Comparison of ENCODE assay signal across 13 cellular contexts in genomic region chr20:50416930-50417329, GRCh38.
DNase-seq lines count a peak whose midpoint lies in the region; ATAC-seq and TF ChIP-seq lines count a peak whose summit lies in the region.
"Had no signal": no experiment of that assay in that cellular context is flagged by ENCODE, and none has a peak within 500 bp of the region (broad histone marks: within the 10 kb centered on the region; RNA-seq: fewer than 3 reads in every experiment).

No MANE protein-coding gene starts in this region.

- H3K4me1 ChIP-seq in ovary (ENCODE audit: insufficient read depth) (peaks cover 9% of the 10 kb centered on the region), upper lobe of left lung (peaks cover 36 to 58% (median 45%) of the 10 kb centered on the region in 4 donors)

- intact Hi-C loops in ovary (cut with DNase I), result loop anchor here in 1 of 4 donors (5.0 kb wide), 1 partner anchor 110 kb away; no protein-coding TSS in a partner anchor

- WGBS in ovary, 3 donors, result 91 to 92% (median 91%) methylated on average over 7 of the region's 7 CpGs
- WGBS in upper lobe of left lung, 2 donors, result 70 to 79% methylated on average over 3 to 7 of the region's 7 CpGs

- peak overlapping the region; percentile 97 for H3K27ac ChIP-seq in VCaP
- H3K27ac ChIP-seq in ovary, result peak overlapping the region; percentile 83 to 86
- peak overlapping the region; percentile 94 to 99 (median 96) for H3K27ac ChIP-seq in upper lobe of left lung

- peak; percentile 43 for DNase-seq in fibroblast of villous mesenchyme (ENCODE audit: low read depth)
- DNase-seq in ovary, result no peak
- no peak for DNase-seq in upper lobe of left lung
- DNase-seq in NCI-H446 treated with DMSO at 0.1 percent for 48 hours (lab: John Stamatoyannopoulos, UW), result no peak
- DNase-seq in NCI-H2227 treated with DMSO at 0.1 percent for 48 hours (lab: John Stamatoyannopoulos, UW), result no peak
- DNase-seq in HT-29 (ENCODE audit: low spot score), result no peak
- DNase-seq: activated CD8-positive, alpha-beta memory T cell treated with anti-CD3 and anti-CD28 coated beads for 24 hours; activated gamma-delta T cell; hippocampal formation; left colon; MV-4-11; stimulated activated CD4-positive, alpha-beta T cell treated with anti-CD3 and anti-CD28 coated beads, Interleukin-15, amount 100 ng/mL, for 24 hours had no signal

- no peak overlapping the region for H3K4me3 ChIP-seq in fibroblast of villous mesenchyme (ENCODE audit: low read depth, low read length)
- no peak overlapping the region for H3K4me3 ChIP-seq in ovary
- no peak overlapping the region for H3K4me3 ChIP-seq in upper lobe of left lung

- TF ChIP-seq POLR2A in ovary (IDR thresholded peaks at IDR 0.05), result no peak
- TF ChIP-seq POLR2A in upper lobe of left lung (IDR thresholded peaks at IDR 0.05), result no peak

- no peak for TF ChIP-seq CTCF in VCaP (conservative IDR thresholded peaks at IDR 0.05)
- TF ChIP-seq CTCF in fibroblast of villous mesenchyme (IDR thresholded peaks at IDR 0.05; ENCODE audit: insufficient read depth, low read depth, low read length), result no peak
- no peak for TF ChIP-seq CTCF in ovary (IDR thresholded peaks at IDR 0.05)
- no peak for TF ChIP-seq CTCF in upper lobe of left lung (IDR thresholded peaks at IDR 0.05)

- H3K36me3 ChIP-seq in ovary (no peaks in the 10 kb centered on the region), upper lobe of left lung (no peaks in the 10 kb centered on the region)

- no peak for ATAC-seq in upper lobe of left lung (ENCODE audit: low FRiP score in 2 of 2)
- ATAC-seq: left colon had no signal

- H3K9me3 ChIP-seq in ovary (no peaks in the 10 kb centered on the region), upper lobe of left lung (peaks cover 0 to 5% (median 2%) of the 10 kb centered on the region in 4 donors)

- no peaks in the 10 kb centered on the region for H3K27me3 ChIP-seq in ovary
- no peaks in the 10 kb centered on the region for H3K27me3 ChIP-seq in upper lobe of left lung

- TF ChIP-seq EP300 in ovary (IDR thresholded peaks at IDR 0.05) (no peak), upper lobe of left lung (IDR thresholded peaks at IDR 0.05) (no peak)
